ENCODE assay signal across 11 cellular contexts in genomic region chr2:47697000-47697601, GRCh38.
DNase-seq lines count a peak whose midpoint lies in the region; ATAC-seq and TF ChIP-seq lines count a peak whose summit lies in the region.
"Had no signal": no experiment of that assay in that cellular context is flagged by ENCODE, and none has a peak within 500 bp of the region (broad histone marks: within the 10 kb centered on the region; RNA-seq: fewer than 3 reads in every experiment).

No MANE protein-coding gene starts in this region.

- H3K4me3 Mint-ChIP-seq in neural progenitor cell (no peak overlapping the region), osteocyte (ENCODE audit: unreplicated experiment) (no peak overlapping the region)

- peak overlapping the region; percentile 66 for H3K4me2 ChIP-seq in neural progenitor cell
- H3K4me2 ChIP-seq in osteoblast (ENCODE audit: insufficient read depth, low read length), result no peak overlapping the region

- ATAC-seq in GM19043 (IDR thresholded peaks at IDR 0.05; ENCODE audit: low read depth, unreplicated experiment) (peak; percentile 81), HG02610 (IDR thresholded peaks at IDR 0.05; ENCODE audit: unreplicated experiment) (peak; percentile 81), HG03460 (IDR thresholded peaks at IDR 0.05; ENCODE audit: unreplicated experiment) (peak; percentile 77)
- ATAC-seq: Right ventricle myocardium inferior had no signal

- DNase-seq in neural progenitor cell (ENCODE audit: low spot score) (no peak), osteocyte (ENCODE audit: extremely low spot score, unreplicated experiment) (no peak), osteoblast (ENCODE audit: insufficient read length, low spot score, missing footprints) (no peak), NCI-H2227 treated with DMSO at 0.1 percent for 48 hours (lab: John Stamatoyannopoulos, UW) (no peak)
- DNase-seq in activated effector memory CD4-positive, alpha-beta T cell treated with Interleukin-2 at 50 U/mL for 16 hours, result no peak
- DNase-seq: adrenal gland, NCI-H2081 treated with DMSO at 0.1 percent for 48 hours had no signal

- peaks cover 54% of the 10 kb centered on the region for H3F3A ChIP-seq in neural progenitor cell (ENCODE audit: low read depth)

- no peak overlapping the region for H3K27ac ChIP-seq in neural progenitor cell
- no peak overlapping the region for H3K27ac ChIP-seq in osteoblast (ENCODE audit: low read depth, low read length)
- H3K27ac ChIP-seq: adrenal gland had no signal

- H3K4me1 ChIP-seq in neural progenitor cell (peaks cover 42% of the 10 kb centered on the region), osteoblast (ENCODE audit: insufficient read depth, low read length) (no peaks in the 10 kb centered on the region)
- H3K4me1 ChIP-seq: adrenal gland had no signal

- H3K9me3 ChIP-seq in neural progenitor cell (ENCODE audit: low read depth) (peaks cover 10% of the 10 kb centered on the region), osteoblast (ENCODE audit: low read depth, low read length) (no peaks in the 10 kb centered on the region)
- H3K9me3 ChIP-seq: adrenal gland had no signal

- TF ChIP-seq CTCF in neural progenitor cell (IDR thresholded peaks at IDR 0.05) (no peak), osteocyte (IDR thresholded peaks at IDR 0.05) (no peak), osteoblast (IDR thresholded peaks at IDR 0.05; ENCODE audit: extremely low read depth, low read depth, low read length) (no peak)

- H4K20me1 ChIP-seq in neural progenitor cell (ENCODE audit: low read depth), result no peaks in the 10 kb centered on the region
- no peaks in the 10 kb centered on the region for H4K20me1 ChIP-seq in osteoblast (ENCODE audit: insufficient read depth, low read length)

- H3K27me3 Mint-ChIP-seq in neural progenitor cell (ENCODE audit: insufficient read depth, low read depth) (peaks cover 7% of the 10 kb centered on the region), osteocyte (ENCODE audit: unreplicated experiment) (peaks cover 24% of the 10 kb centered on the region)

- H3K36me3 ChIP-seq in neural progenitor cell (no peaks in the 10 kb centered on the region), osteoblast (ENCODE audit: insufficient read depth, low read length) (no peaks in the 10 kb centered on the region)
- H3K36me3 ChIP-seq: adrenal gland had no signal

- no peaks in the 10 kb centered on the region for H3K27me3 ChIP-seq in neural progenitor cell
- H3K27me3 ChIP-seq in osteoblast (ENCODE audit: insufficient read depth, low read length), result peaks cover 7% of the 10 kb centered on the region
- H3K27me3 ChIP-seq: adrenal gland had no signal

- H3K27ac Mint-ChIP-seq in neural progenitor cell, result no peak overlapping the region
- H3K27ac Mint-ChIP-seq in osteocyte (ENCODE audit: unreplicated experiment), result no peak overlapping the region

- H3K4me3 ChIP-seq in neural progenitor cell, result no peak overlapping the region
- no peak overlapping the region for H3K4me3 ChIP-seq in osteoblast (ENCODE audit: insufficient read depth, low read length)
- H3K4me3 ChIP-seq: adrenal gland had no signal

- H2AFZ ChIP-seq in neural progenitor cell (replicated peaks) (no peak overlapping the region), osteoblast (ENCODE audit: low read length) (no peak overlapping the region)

- H3K36me3 Mint-ChIP-seq in neural progenitor cell, result no peaks in the 10 kb centered on the region
- H3K36me3 Mint-ChIP-seq in osteocyte (ENCODE audit: unreplicated experiment), result no peaks in the 10 kb centered on the region

- no peak overlapping the region for H3K9ac ChIP-seq in neural progenitor cell

- no peaks in the 10 kb centered on the region for H3K79me2 ChIP-seq in neural progenitor cell (ENCODE audit: low read depth)
- H3K79me2 ChIP-seq in osteoblast (ENCODE audit: insufficient read depth, low read length), result no peaks in the 10 kb centered on the region

- no peaks in the 10 kb centered on the region for H3K9me3 Mint-ChIP-seq in neural progenitor cell
- H3K9me3 Mint-ChIP-seq in osteocyte (ENCODE audit: unreplicated experiment), result no peaks in the 10 kb centered on the region

- H3K4me1 Mint-ChIP-seq in neural progenitor cell (peaks cover 38% of the 10 kb centered on the region), osteocyte (ENCODE audit: unreplicated experiment) (no peaks in the 10 kb centered on the region)
